In genomic region chr1:8763888-8764287, GRCh38 we compare ENCODE assay signal across 9 cellular contexts.
DNase-seq lines count a peak whose midpoint lies in the region; ATAC-seq and TF ChIP-seq lines count a peak whose summit lies in the region.
"Had no signal": no experiment of that assay in that cellular context is flagged by ENCODE, and none has a peak within 500 bp of the region (broad histone marks: within the 10 kb centered on the region; RNA-seq: fewer than 3 reads in every experiment).

No MANE protein-coding gene starts in this region.

- no peak overlapping the region for H3K4me3 ChIP-seq in BLaER1
- no peak overlapping the region for H3K4me3 ChIP-seq in Loucy (ENCODE audit: low read length, poor library complexity, severe bottlenecking)
- no peak overlapping the region for H3K4me3 ChIP-seq in epithelial cell of esophagus (ENCODE audit: low read length)

- no peak overlapping the region for H3K27ac ChIP-seq in BLaER1

- H3K9ac ChIP-seq in BLaER1 (no peak overlapping the region), Loucy (ENCODE audit: low read depth, low read length, poor library complexity, severe bottlenecking) (no peak overlapping the region)

- H3K4me1 ChIP-seq in BLaER1 = peaks cover 36% of the 10 kb centered on the region
- H3K4me1 ChIP-seq in Loucy (ENCODE audit: insufficient read depth, low read length, poor library complexity, severe bottlenecking) = peaks cover 12% of the 10 kb centered on the region

- no peaks in the 10 kb centered on the region for H3K27me3 ChIP-seq in BLaER1
- H3K27me3 ChIP-seq in Loucy (ENCODE audit: insufficient read depth, low read length, poor library complexity, severe bottlenecking) = no peaks in the 10 kb centered on the region

- no peaks in the 10 kb centered on the region for H3K9me2 ChIP-seq in Loucy (replicated peaks; ENCODE audit: low read depth, low read length)

- H3K4me2 ChIP-seq in BLaER1 (peak overlapping the region; percentile 50), Loucy (ENCODE audit: low read depth, low read length, poor library complexity, severe bottlenecking) (peak overlapping the region; percentile 3)

- DNase-seq in epithelial cell of esophagus (ENCODE audit: low read depth) (peak; percentile 34), T-helper 9 cell (no peak), D341Med (ENCODE audit: low spot score) (no peak)
- DNase-seq: left cardiac atrium had no signal

- no peak overlapping the region for H2AFZ ChIP-seq in Loucy (ENCODE audit: low read length)

- H3K79me2 ChIP-seq in Loucy (ENCODE audit: insufficient read depth, low read length) = peaks cover 51% of the 10 kb centered on the region

- TF ChIP-seq CTCF in Loucy (conservative IDR thresholded peaks at IDR 0.05; ENCODE audit: low read length) (no peak), epithelial cell of esophagus (IDR thresholded peaks at IDR 0.05; ENCODE audit: insufficient read depth, low read depth, low read length, missing control alignments) (no peak)

- H3K9me3 ChIP-seq in BLaER1 = no peaks in the 10 kb centered on the region
- H3K9me3 ChIP-seq in Loucy (ENCODE audit: insufficient read depth, low read depth, low read length) = no peaks in the 10 kb centered on the region

- peak; percentile 51 for ATAC-seq in GM18867 (IDR thresholded peaks at IDR 0.05; ENCODE audit: unreplicated experiment)
- no peak for ATAC-seq in HG02852 (IDR thresholded peaks at IDR 0.05; ENCODE audit: unreplicated experiment)
- ATAC-seq in GM19463 (IDR thresholded peaks at IDR 0.05; ENCODE audit: unreplicated experiment) = no peak

- peaks cover 38% of the 10 kb centered on the region for H3K36me3 ChIP-seq in BLaER1
- H3K36me3 ChIP-seq in Loucy (ENCODE audit: insufficient read depth, low read length) = peaks cover 3% of the 10 kb centered on the region; the same call in 1 of the 2 replicates

- H4K20me1 ChIP-seq in BLaER1 (peaks cover 63% of the 10 kb centered on the region), Loucy (ENCODE audit: insufficient read depth, low read length, poor library complexity, severe bottlenecking) (peaks cover 4% of the 10 kb centered on the region)

- no peaks in the 10 kb centered on the region for H3F3A ChIP-seq in Loucy (ENCODE audit: low read depth)
